In the genomic region with DNA sequence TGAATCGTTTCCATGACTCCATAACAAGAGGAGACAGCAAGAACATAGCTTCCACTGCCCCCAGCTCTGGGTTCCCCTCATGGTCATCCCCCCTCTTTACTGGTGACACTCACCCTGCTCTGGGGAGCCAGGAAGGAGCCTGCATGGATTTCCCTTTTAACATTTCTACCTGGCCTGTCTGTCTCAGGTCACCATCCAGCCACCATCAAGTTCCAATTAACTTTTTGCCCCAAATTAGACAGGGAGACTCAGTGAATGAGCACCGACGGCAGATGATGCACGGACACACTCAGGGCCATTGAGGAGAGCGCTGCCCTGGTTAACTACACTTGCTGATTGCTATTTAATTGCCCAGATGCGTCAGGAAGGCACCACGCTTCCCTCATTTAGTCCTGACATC, we compare ENCODE assay signal across 20 cellular contexts.
DNase-seq lines count a peak whose midpoint lies in the region; ATAC-seq, FAIRE-seq and TF ChIP-seq lines count a peak whose summit lies in the region.
"Had no signal": no experiment of that assay in that cellular context is flagged by ENCODE, and none has a peak within 500 bp of the region (broad histone marks: within the 10 kb centered on the region; RNA-seq: fewer than 3 reads in every experiment).

No MANE protein-coding gene starts in this region.

- no peak overlapping the region for H3K4me3 ChIP-seq in esophagus muscularis mucosa
- H3K4me3 ChIP-seq in small intestine (ENCODE audit: low read depth in 1 of 2, low read length in 2 of 2), result no peak overlapping the region
- H3K4me3 ChIP-seq in gastroesophageal sphincter, result no peak overlapping the region
- H3K4me3 ChIP-seq: GM23338 had no signal

- intact Hi-C loops in esophagus muscularis mucosa (cut with DNase I), result no loop called here

- H3K4me1 Mint-ChIP-seq in osteocyte (ENCODE audit: unreplicated experiment), result no peaks in the 10 kb centered on the region
- H3K4me1 Mint-ChIP-seq: CD4-positive, alpha-beta memory T cell; GM23338; H9 had no signal

- TF ChIP-seq POLR2A in esophagus muscularis mucosa (IDR thresholded peaks at IDR 0.05; ENCODE audit: low read depth) (no peak), gastroesophageal sphincter (IDR thresholded peaks at IDR 0.05) (no peak)

- H3K36me3 Mint-ChIP-seq in osteocyte (ENCODE audit: unreplicated experiment), result no peaks in the 10 kb centered on the region

- peaks cover 0 to 14% (median 8%) of the 10 kb centered on the region in 4 donors for H3K9me3 ChIP-seq in esophagus muscularis mucosa
- H3K9me3 ChIP-seq in small intestine (ENCODE audit: control insufficient read depth, low read depth), result no peaks in the 10 kb centered on the region
- H3K9me3 ChIP-seq in gastroesophageal sphincter, result peaks cover 0 to 21% (median 0%) of the 10 kb centered on the region in 3 donors

- FAIRE-seq in small intestine (lab: Jason Lieb, UNC), result no peak
- FAIRE-seq: G401.6, GM12892, GM19239 had no signal

- no peak for TF ChIP-seq EP300 in esophagus muscularis mucosa (IDR thresholded peaks at IDR 0.05)
- no peak for TF ChIP-seq EP300 in gastroesophageal sphincter (IDR thresholded peaks at IDR 0.05)

- no peak overlapping the region for H3K27ac Mint-ChIP-seq in osteocyte (ENCODE audit: unreplicated experiment)
- H3K27ac Mint-ChIP-seq: CD4-positive, alpha-beta memory T cell; GM23338 had no signal

- no peak for ATAC-seq in gastroesophageal sphincter
- ATAC-seq: GM23338, HCT116 had no signal

- H3K27ac ChIP-seq in esophagus muscularis mucosa (replicated peaks in 1 of 4) (no peak overlapping the region), small intestine (ENCODE audit: low read depth in 1 of 2, low read length in 1 of 2) (no peak overlapping the region), gastroesophageal sphincter (no peak overlapping the region)

- H3K4me3 Mint-ChIP-seq in osteocyte (ENCODE audit: unreplicated experiment), result no peak overlapping the region
- H3K4me3 Mint-ChIP-seq: CD4-positive, alpha-beta memory T cell; GM23338; H9 had no signal

- 80% methylated on average over 6 of the region's 7 CpGs for WGBS in esophagus muscularis mucosa
- 66 to 73% (median 69%) methylated on average over 7 of the region's 7 CpGs for WGBS in small intestine, 3 donors
- WGBS in gastroesophageal sphincter (ENCODE audit: low coverage in 1 of 2), 2 donors, result 32 to 100% methylated on average over 1 to 3 of the region's 7 CpGs

- no peaks in the 10 kb centered on the region for H3K27me3 Mint-ChIP-seq in osteocyte (ENCODE audit: unreplicated experiment)
- H3K27me3 Mint-ChIP-seq: CD4-positive, alpha-beta memory T cell had no signal

- H3K4me1 ChIP-seq in esophagus muscularis mucosa (no peaks in the 10 kb centered on the region), small intestine (ENCODE audit: control insufficient read depth in 2 of 2, insufficient read depth in 1 of 2, low read depth in 1 of 2, low read length in 1 of 2) (no peaks in the 10 kb centered on the region), gastroesophageal sphincter (no peaks in the 10 kb centered on the region)

- peaks cover 34% of the 10 kb centered on the region for H3K9me3 Mint-ChIP-seq in osteocyte (ENCODE audit: unreplicated experiment)

- TF ChIP-seq CTCF in esophagus muscularis mucosa (IDR thresholded peaks at IDR 0.05), result no peak
- TF ChIP-seq CTCF in osteocyte (IDR thresholded peaks at IDR 0.05), result no peak
- no peak for TF ChIP-seq CTCF in gastroesophageal sphincter (IDR thresholded peaks at IDR 0.05)

- DNase-seq in NCI-H748 (lab: John Stamatoyannopoulos, UW; ENCODE audit: unreplicated experiment) (peak; percentile 67), NCI-H748 treated with DMSO at 0.1 percent for 48 hours (lab: John Stamatoyannopoulos, UW) (peak; percentile 4), esophagus muscularis mucosa (ENCODE audit: extremely low spot score) (peak; percentile 68), osteocyte (ENCODE audit: extremely low spot score, unreplicated experiment) (peak; percentile 62), small intestine (no peak), DMS114 treated with DMSO at 0.1 percent for 48 hours (lab: John Stamatoyannopoulos, UW; ENCODE audit: unreplicated experiment) (no peak)
- DNase-seq in activated CD4-positive, CD25-positive, alpha-beta regulatory T cell (lab: John Stamatoyannopoulos, UW), result no peak
- DNase-seq: C1 segment of cervical spinal cord; Calu3; CD4-positive, alpha-beta memory T cell; COR-L47; DMS153; DND-41; H9 had no signal

- H3K36me3 ChIP-seq in esophagus muscularis mucosa (no peaks in the 10 kb centered on the region), small intestine (ENCODE audit: control insufficient read depth in 2 of 2, insufficient read depth in 2 of 2, low read length in 2 of 2) (no peaks in the 10 kb centered on the region), gastroesophageal sphincter (no peaks in the 10 kb centered on the region)

- H3K27me3 ChIP-seq in esophagus muscularis mucosa (peaks cover 0 to 24% (median 0%) of the 10 kb centered on the region in 4 donors), small intestine (ENCODE audit: control insufficient read depth in 2 of 2, insufficient read depth in 2 of 2, low read length in 2 of 2) (peaks cover 0 to 4% of the 10 kb centered on the region in 2 donors), gastroesophageal sphincter (peaks cover 32% of the 10 kb centered on the region)

Comparison
In these comparisons a context has a peak if more than half of its experiments do, and no peak if none do; other contexts are left out.
1. DNase-seq: peak in NCI-H748 (single experiment), NCI-H748 treated with DMSO at 0.1 percent for 48 hours (single experiment), esophagus muscularis mucosa (single experiment) and osteocyte (single experiment); none in small intestine (single experiment), activated CD4-positive, CD25-positive, alpha-beta regulatory T cell (0 of 4) and DMS114 treated with DMSO at 0.1 percent for 48 hours (single experiment).